Comparison of ENCODE assay signal across 1 cellular context in genomic region chr7:31432831-31433340, GRCh38.
TF ChIP-seq lines count a peak whose summit lies in the region.

No MANE protein-coding gene starts in this region.

TF ChIP-seq in GM23338, 12 proteins besides CTCF, POLR2A, EP300 and RAD21 (continued from another document):
- no peak for TF ChIP-seq ZNF331 (CRISPR knock-in tag; IDR thresholded peaks at IDR 0.05; ENCODE audit: low read depth)
- no peak for TF ChIP-seq ZNF462 (CRISPR knock-in tag; IDR thresholded peaks at IDR 0.05)
